ENCODE assay signal across 1 cellular context in the genomic region with DNA sequence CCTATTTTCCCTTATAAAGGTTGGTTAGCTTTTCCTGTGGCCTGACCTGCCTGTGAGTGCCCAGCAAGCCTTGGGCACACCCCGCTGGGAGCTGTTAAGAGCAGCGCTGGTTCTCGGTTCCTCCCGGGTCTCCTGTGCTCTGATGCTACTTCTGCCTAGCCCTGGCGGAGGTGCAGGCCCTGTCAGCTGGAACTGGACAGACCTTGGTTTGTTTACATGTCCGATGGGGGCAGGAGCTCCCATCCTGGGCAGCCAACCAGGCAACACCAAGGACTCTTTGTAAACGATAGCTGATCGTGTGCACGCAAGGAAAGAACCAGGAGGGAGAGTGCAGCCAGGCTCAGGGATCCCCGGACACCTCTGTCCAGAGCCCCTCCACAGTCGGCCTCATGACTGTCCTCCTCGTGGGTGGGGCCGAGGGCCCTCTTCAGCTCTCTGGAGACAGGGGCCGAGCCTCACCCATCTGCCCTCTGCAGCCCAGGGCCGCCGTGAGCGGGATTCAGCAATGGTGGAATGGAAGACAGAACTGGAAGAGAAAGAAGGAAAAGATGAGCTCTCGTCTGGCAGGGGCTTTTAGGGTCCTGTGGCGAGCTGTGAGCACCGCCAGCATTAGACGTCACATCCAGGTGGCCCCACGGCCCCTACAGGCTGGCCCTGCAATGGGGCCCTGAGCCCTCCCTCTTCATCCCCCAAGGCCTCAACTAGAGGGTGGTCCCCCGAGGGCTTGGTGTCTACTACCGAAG.
TF ChIP-seq lines count a peak whose summit lies in the region.

No MANE protein-coding gene starts in this region.

TF ChIP-seq in A549, 52 proteins besides CTCF, POLR2A, EP300 and RAD21 (continued from another document):
- TF ChIP-seq, protein P1, sequence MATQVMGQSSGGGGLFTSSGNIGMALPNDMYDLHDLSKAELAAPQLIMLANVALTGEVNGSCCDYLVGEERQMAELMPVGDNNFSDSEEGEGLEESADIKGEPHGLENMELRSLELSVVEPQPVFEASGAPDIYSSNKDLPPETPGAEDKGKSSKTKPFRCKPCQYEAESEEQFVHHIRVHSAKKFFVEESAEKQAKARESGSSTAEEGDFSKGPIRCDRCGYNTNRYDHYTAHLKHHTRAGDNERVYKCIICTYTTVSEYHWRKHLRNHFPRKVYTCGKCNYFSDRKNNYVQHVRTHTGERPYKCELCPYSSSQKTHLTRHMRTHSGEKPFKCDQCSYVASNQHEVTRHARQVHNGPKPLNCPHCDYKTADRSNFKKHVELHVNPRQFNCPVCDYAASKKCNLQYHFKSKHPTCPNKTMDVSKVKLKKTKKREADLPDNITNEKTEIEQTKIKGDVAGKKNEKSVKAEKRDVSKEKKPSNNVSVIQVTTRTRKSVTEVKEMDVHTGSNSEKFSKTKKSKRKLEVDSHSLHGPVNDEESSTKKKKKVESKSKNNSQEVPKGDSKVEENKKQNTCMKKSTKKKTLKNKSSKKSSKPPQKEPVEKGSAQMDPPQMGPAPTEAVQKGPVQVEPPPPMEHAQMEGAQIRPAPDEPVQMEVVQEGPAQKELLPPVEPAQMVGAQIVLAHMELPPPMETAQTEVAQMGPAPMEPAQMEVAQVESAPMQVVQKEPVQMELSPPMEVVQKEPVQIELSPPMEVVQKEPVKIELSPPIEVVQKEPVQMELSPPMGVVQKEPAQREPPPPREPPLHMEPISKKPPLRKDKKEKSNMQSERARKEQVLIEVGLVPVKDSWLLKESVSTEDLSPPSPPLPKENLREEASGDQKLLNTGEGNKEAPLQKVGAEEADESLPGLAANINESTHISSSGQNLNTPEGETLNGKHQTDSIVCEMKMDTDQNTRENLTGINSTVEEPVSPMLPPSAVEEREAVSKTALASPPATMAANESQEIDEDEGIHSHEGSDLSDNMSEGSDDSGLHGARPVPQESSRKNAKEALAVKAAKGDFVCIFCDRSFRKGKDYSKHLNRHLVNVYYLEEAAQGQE (IDR thresholded peaks at IDR 0.05), result no peak
- TF ChIP-seq KDM1A (IDR thresholded peaks at IDR 0.05; ENCODE audit: low read depth) (no peak), JUN (IDR thresholded peaks at IDR 0.05) (0 out of 5 replicates have a peak, but pooled peaks of 1 of the 2 experiments have one; percentile 19)
TF ChIP-seq in A549: peak in this region for 2.
